9 cellular contexts compared by ENCODE assay signal in genomic region chr20:63475209-63475608, GRCh38.
DNase-seq lines count a peak whose midpoint lies in the region; ATAC-seq, FAIRE-seq and TF ChIP-seq lines count a peak whose summit lies in the region.
"Had no signal": no experiment of that assay in that cellular context is flagged by ENCODE, and none has a peak within 500 bp of the region (broad histone marks: within the 10 kb centered on the region; RNA-seq: fewer than 3 reads in every experiment).

No MANE protein-coding gene starts in this region.

- no peak overlapping the region for H3K4me3 ChIP-seq in HEK293 (ENCODE audit: low read depth, low read length)

- POLR2A ChIA-PET in HEK293 (lab: Yijun Ruan, JAX), result interaction anchor here (0.6 to 1.8 kb wide), 2 partner anchors 14 to 54 kb away, joined by 3 read pairs; no protein-coding TSS in a partner anchor

- peaks cover 3% of the 10 kb centered on the region for H3K4me1 ChIP-seq in HEK293 (ENCODE audit: control insufficient read depth, insufficient read depth, low read length)

- no peaks in the 10 kb centered on the region for H3K36me3 ChIP-seq in HEK293 (ENCODE audit: control insufficient read depth in 2 of 2, insufficient read depth in 1 of 2, low read length in 2 of 2)

- H3K9me3 ChIP-seq in HEK293 (ENCODE audit: control insufficient read depth, insufficient read depth, low read depth, low read length), result no peaks in the 10 kb centered on the region

- no peak for FAIRE-seq in GM19239 (lab: Jason Lieb, UNC)
- FAIRE-seq: islet of Langerhans had no signal

- CTCF ChIA-PET in HEK293 (lab: Yijun Ruan, JAX), result no interaction called here

- H3K27ac ChIP-seq in HEK293 (ENCODE audit: extremely low read depth, low read depth, low read length), result no peak overlapping the region

- DNase-seq in CD1c-positive myeloid dendritic cell (ENCODE audit: extremely low spot score) (peak; percentile 18), astrocyte of the hippocampus (ENCODE audit: low read depth, low spot score) (peak; percentile 55), left kidney (ENCODE audit: low read depth, low spot score) (peak; percentile 92), GM19238 (ENCODE audit: insufficient read length, low spot score) (no peak), NCI-H2029 (lab: John Stamatoyannopoulos, UW) (no peak), GM19239 (ENCODE audit: insufficient read length, low spot score) (no peak)

- TF ChIP-seq CTCF in HEK293 (tag by site-specific recombination; IDR thresholded peaks at IDR 0.05), result no peak

- no peak for ATAC-seq in GM18498 (IDR thresholded peaks at IDR 0.05; ENCODE audit: unreplicated experiment)

TF ChIP-seq in HEK293, 187 proteins besides CTCF, POLR2A, EP300 and RAD21:
- TF ChIP-seq ZNF791 (tag by site-specific recombination; IDR thresholded peaks at IDR 0.05) (no peak), ZNF600 (tag by site-specific recombination; IDR thresholded peaks at IDR 0.05) (peak; percentile 11; the same call in 1 of the 2 replicates)
- TF ChIP-seq, protein P1, sequence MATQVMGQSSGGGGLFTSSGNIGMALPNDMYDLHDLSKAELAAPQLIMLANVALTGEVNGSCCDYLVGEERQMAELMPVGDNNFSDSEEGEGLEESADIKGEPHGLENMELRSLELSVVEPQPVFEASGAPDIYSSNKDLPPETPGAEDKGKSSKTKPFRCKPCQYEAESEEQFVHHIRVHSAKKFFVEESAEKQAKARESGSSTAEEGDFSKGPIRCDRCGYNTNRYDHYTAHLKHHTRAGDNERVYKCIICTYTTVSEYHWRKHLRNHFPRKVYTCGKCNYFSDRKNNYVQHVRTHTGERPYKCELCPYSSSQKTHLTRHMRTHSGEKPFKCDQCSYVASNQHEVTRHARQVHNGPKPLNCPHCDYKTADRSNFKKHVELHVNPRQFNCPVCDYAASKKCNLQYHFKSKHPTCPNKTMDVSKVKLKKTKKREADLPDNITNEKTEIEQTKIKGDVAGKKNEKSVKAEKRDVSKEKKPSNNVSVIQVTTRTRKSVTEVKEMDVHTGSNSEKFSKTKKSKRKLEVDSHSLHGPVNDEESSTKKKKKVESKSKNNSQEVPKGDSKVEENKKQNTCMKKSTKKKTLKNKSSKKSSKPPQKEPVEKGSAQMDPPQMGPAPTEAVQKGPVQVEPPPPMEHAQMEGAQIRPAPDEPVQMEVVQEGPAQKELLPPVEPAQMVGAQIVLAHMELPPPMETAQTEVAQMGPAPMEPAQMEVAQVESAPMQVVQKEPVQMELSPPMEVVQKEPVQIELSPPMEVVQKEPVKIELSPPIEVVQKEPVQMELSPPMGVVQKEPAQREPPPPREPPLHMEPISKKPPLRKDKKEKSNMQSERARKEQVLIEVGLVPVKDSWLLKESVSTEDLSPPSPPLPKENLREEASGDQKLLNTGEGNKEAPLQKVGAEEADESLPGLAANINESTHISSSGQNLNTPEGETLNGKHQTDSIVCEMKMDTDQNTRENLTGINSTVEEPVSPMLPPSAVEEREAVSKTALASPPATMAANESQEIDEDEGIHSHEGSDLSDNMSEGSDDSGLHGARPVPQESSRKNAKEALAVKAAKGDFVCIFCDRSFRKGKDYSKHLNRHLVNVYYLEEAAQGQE (tag by site-specific recombination; IDR thresholded peaks at IDR 0.05), result peak; percentile 95
- TF ChIP-seq, protein P2, sequence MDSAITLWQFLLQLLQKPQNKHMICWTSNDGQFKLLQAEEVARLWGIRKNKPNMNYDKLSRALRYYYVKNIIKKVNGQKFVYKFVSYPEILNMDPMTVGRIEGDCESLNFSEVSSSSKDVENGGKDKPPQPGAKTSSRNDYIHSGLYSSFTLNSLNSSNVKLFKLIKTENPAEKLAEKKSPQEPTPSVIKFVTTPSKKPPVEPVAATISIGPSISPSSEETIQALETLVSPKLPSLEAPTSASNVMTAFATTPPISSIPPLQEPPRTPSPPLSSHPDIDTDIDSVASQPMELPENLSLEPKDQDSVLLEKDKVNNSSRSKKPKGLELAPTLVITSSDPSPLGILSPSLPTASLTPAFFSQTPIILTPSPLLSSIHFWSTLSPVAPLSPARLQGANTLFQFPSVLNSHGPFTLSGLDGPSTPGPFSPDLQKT (IDR thresholded peaks at IDR 0.05; ENCODE audit: borderline replicate concordance, low read depth, low read length), result no peak
TF ChIP-seq in HEK293: peak in this region for 2.

Comparison
In these comparisons a context has a peak if more than half of its experiments do, and no peak if none do; other contexts are left out.
1. DNase-seq: peak in CD1c-positive myeloid dendritic cell (single experiment), astrocyte of the hippocampus (single experiment) and left kidney (single experiment); none in GM19238 (single experiment), NCI-H2029 (single experiment) and GM19239 (single experiment).